21 cellular contexts compared by ENCODE assay signal in genomic region chr4:98358630-98359248, GRCh38.
DNase-seq lines count a peak whose midpoint lies in the region; ATAC-seq and TF ChIP-seq lines count a peak whose summit lies in the region.
"Had no signal": no experiment of that assay in that cellular context is flagged by ENCODE, and none has a peak within 500 bp of the region (broad histone marks: within the 10 kb centered on the region; RNA-seq: fewer than 3 reads in every experiment).

No MANE protein-coding gene starts in this region.

- H3K4me1 ChIP-seq in HEK293 (ENCODE audit: control insufficient read depth, insufficient read depth, low read length) (no peaks in the 10 kb centered on the region), endodermal cell (ENCODE audit: control insufficient read depth, insufficient read depth, low read length) (no peaks in the 10 kb centered on the region)
- H3K4me1 ChIP-seq: A549; BLaER1 treated with 17β-estradiol and CSF1 and Interleukin-3, amounts not matched to agents 10 nM and 100 nM; Caco-2 had no signal

- CTCF ChIA-PET in HEK293 (lab: Yijun Ruan, JAX): no interaction called here

- TF ChIP-seq CTCF in natural killer cell (IDR thresholded peaks at IDR 0.05) (no peak), HEK293 (tag by site-specific recombination; IDR thresholded peaks at IDR 0.05) (no peak), endodermal cell (conservative IDR thresholded peaks at IDR 0.05) (peak; percentile 51), mesothelial cell of epicardium (IDR thresholded peaks at IDR 0.05; ENCODE audit: unreplicated experiment) (no peak)

- H3K9me3 ChIP-seq in HEK293 (ENCODE audit: control insufficient read depth, insufficient read depth, low read depth, low read length): no peaks in the 10 kb centered on the region
- H3K9me3 ChIP-seq in endodermal cell (ENCODE audit: control insufficient read depth, low read length): no peaks in the 10 kb centered on the region
- H3K9me3 ChIP-seq: A549; BLaER1 treated with 17β-estradiol and CSF1 and Interleukin-3, amounts not matched to agents 10 nM and 100 nM; Caco-2 had no signal

- H3K4me1 Mint-ChIP-seq in natural killer cell (peaks cover 11 to 22% of the 10 kb centered on the region in 2 donors), endodermal cell (peaks cover 8% of the 10 kb centered on the region), mesothelial cell of epicardium (no peaks in the 10 kb centered on the region)
- peaks cover 17 to 27% of the 10 kb centered on the region in 2 donors for H3K4me1 Mint-ChIP-seq in natural killer cell treated with Interleukin-12 subunit alpha and Interleukin-12 subunit beta and Interleukin-15 and Interleukin-18, amount 100 ng/mL, for 72 hours (ENCODE audit: low read depth in 2 of 2)

- intact Hi-C loops in natural killer cell (cut with micrococcal nuclease): no loop called here

- 93% methylated on average over 2 of the region's 2 CpGs; no CpG with 5 or more reads in 1 of the 2 experiments for WGBS in endodermal cell (ENCODE audit: insufficient coverage in 1 of 2, insufficient read length in 1 of 2), 2 experiments

- no peak for ATAC-seq in natural killer cell
- ATAC-seq in natural killer cell treated with Interleukin-12 subunit alpha and Interleukin-12 subunit beta and Interleukin-15 and Interleukin-18, amount 100 ng/mL, for 72 hours: no peak
- ATAC-seq: A549; CD8-positive, alpha-beta T cell; GM12878 had no signal

- POLR2A ChIA-PET in HEK293 (lab: Yijun Ruan, JAX): no interaction called here

- H3K27me3 Mint-ChIP-seq in natural killer cell (ENCODE audit: low read depth in 2 of 2) (no peaks in the 10 kb centered on the region), endodermal cell (ENCODE audit: insufficient read depth) (no peaks in the 10 kb centered on the region), mesothelial cell of epicardium (ENCODE audit: low read depth) (no peaks in the 10 kb centered on the region)
- no peaks in the 10 kb centered on the region for H3K27me3 Mint-ChIP-seq in natural killer cell treated with Interleukin-12 subunit alpha and Interleukin-12 subunit beta and Interleukin-15 and Interleukin-18, amount 100 ng/mL, for 72 hours
- H3K27me3 Mint-ChIP-seq: B cell; CD4-positive, alpha-beta T cell had no signal

- H3K9me3 Mint-ChIP-seq in natural killer cell (no peaks in the 10 kb centered on the region), endodermal cell (no peaks in the 10 kb centered on the region), mesothelial cell of epicardium (no peaks in the 10 kb centered on the region)
- no peaks in the 10 kb centered on the region for H3K9me3 Mint-ChIP-seq in natural killer cell treated with Interleukin-12 subunit alpha and Interleukin-12 subunit beta and Interleukin-15 and Interleukin-18, amount 100 ng/mL, for 72 hours
- H3K9me3 Mint-ChIP-seq: CD4-positive, alpha-beta T cell had no signal

- H3K9ac ChIP-seq in endodermal cell (ENCODE audit: extremely low read depth, low read length, poor library complexity, severe bottlenecking): no peak overlapping the region
- H3K9ac ChIP-seq: BLaER1 treated with 17β-estradiol and CSF1 and Interleukin-3, amounts not matched to agents 10 nM and 100 nM had no signal

- peak overlapping the region; percentile 54 to 60 for H3K27ac Mint-ChIP-seq in natural killer cell
- H3K27ac Mint-ChIP-seq in natural killer cell treated with Interleukin-12 subunit alpha and Interleukin-12 subunit beta and Interleukin-15 and Interleukin-18, amount 100 ng/mL, for 72 hours: peak overlapping the region in 1 of 2 donors; percentile 2
- H3K27ac Mint-ChIP-seq in endodermal cell: no peak overlapping the region
- H3K27ac Mint-ChIP-seq in mesothelial cell of epicardium: no peak overlapping the region
- H3K27ac Mint-ChIP-seq: B cell; CD4-positive, alpha-beta T cell; CD8-positive, alpha-beta T cell had no signal

- no peaks in the 10 kb centered on the region for H3K36me3 Mint-ChIP-seq in natural killer cell
- peaks cover 4% of the 10 kb centered on the region for H3K36me3 Mint-ChIP-seq in natural killer cell treated with Interleukin-12 subunit alpha and Interleukin-12 subunit beta and Interleukin-15 and Interleukin-18, amount 100 ng/mL, for 72 hours
- peaks cover 3% of the 10 kb centered on the region for H3K36me3 Mint-ChIP-seq in endodermal cell (ENCODE audit: low read depth)
- no peaks in the 10 kb centered on the region for H3K36me3 Mint-ChIP-seq in mesothelial cell of epicardium

- H3K4me3 ChIP-seq in HEK293 (ENCODE audit: low read depth, low read length): no peak overlapping the region
- H3K4me3 ChIP-seq in endodermal cell (ENCODE audit: low read length): no peak overlapping the region
- H3K4me3 ChIP-seq: A549; BLaER1 treated with 17β-estradiol and CSF1 and Interleukin-3, amounts not matched to agents 10 nM and 100 nM; GM12878 had no signal

- no peak overlapping the region for H3K27ac ChIP-seq in HEK293 (ENCODE audit: extremely low read depth, low read depth, low read length)
- H3K27ac ChIP-seq in endodermal cell (ENCODE audit: low read depth, low read length): no peak overlapping the region
- H3K27ac ChIP-seq: 22Rv1; A549; BLaER1 treated with 17β-estradiol and CSF1 and Interleukin-3, amounts not matched to agents 10 nM and 100 nM; C4-2B had no signal

- H3K27me3 ChIP-seq in endodermal cell (ENCODE audit: control insufficient read depth, insufficient read depth, low read length, poor library complexity, severe bottlenecking): no peaks in the 10 kb centered on the region
- H3K27me3 ChIP-seq: BLaER1 treated with 17β-estradiol and CSF1 and Interleukin-3, amounts not matched to agents 10 nM and 100 nM had no signal

- H3K36me3 ChIP-seq in HEK293 (ENCODE audit: control insufficient read depth in 2 of 2, insufficient read depth in 1 of 2, low read length in 2 of 2) (no peaks in the 10 kb centered on the region), endodermal cell (ENCODE audit: control insufficient read depth, insufficient read depth, low read length) (no peaks in the 10 kb centered on the region)

- no peak for DNase-seq in natural killer cell
- no peak for DNase-seq in natural killer cell treated with Interleukin-12 subunit alpha and Interleukin-12 subunit beta and Interleukin-15 and Interleukin-18, amount 100 ng/mL, for 72 hours (ENCODE audit: low spot score)
- no peak for DNase-seq in endodermal cell
- DNase-seq in mesothelial cell of epicardium (ENCODE audit: low spot score in 2 of 2, unreplicated experiment in 2 of 2): no peak
- no peak for DNase-seq in SKM-1 (lab: John Stamatoyannopoulos, UW; ENCODE audit: unreplicated experiment)
- no peak for DNase-seq in SHP77 treated with DMSO at 0.1 percent for 48 hours (lab: John Stamatoyannopoulos, UW)
- DNase-seq: AML-193; Caco-2; Calu3; CD4-positive, alpha-beta T cell; CD8-positive, alpha-beta T cell; DMS79 treated with DMSO at 0.1 percent for 48 hours; EL; GDM1 had no signal

- H3K4me3 Mint-ChIP-seq in natural killer cell (peak overlapping the region; percentile 14), endodermal cell (no peak overlapping the region), mesothelial cell of epicardium (no peak overlapping the region)
- no peak overlapping the region for H3K4me3 Mint-ChIP-seq in natural killer cell treated with Interleukin-12 subunit alpha and Interleukin-12 subunit beta and Interleukin-15 and Interleukin-18, amount 100 ng/mL, for 72 hours
- H3K4me3 Mint-ChIP-seq: B cell; CD4-positive, alpha-beta T cell; CD8-positive, alpha-beta T cell had no signal

TF ChIP-seq in HEK293, 187 proteins besides CTCF, POLR2A, EP300 and RAD21:
- peak; percentile 92 for TF ChIP-seq ZNF529 (tag by site-specific recombination; IDR thresholded peaks at IDR 0.05; ENCODE audit: insufficient replicate concordance)
- TF ChIP-seq ZBTB44 (tag by site-specific recombination; IDR thresholded peaks at IDR 0.05): no peak

Comparison
In these comparisons a context has a peak if more than half of its experiments do, and no peak if none do; other contexts are left out.
1. H3K27ac Mint-ChIP-seq: peak in natural killer cell (2 of 2); none in endodermal cell (single experiment) and mesothelial cell of epicardium (single experiment).